ENCODE assay signal across 1 cellular context in genomic region chr22:28774378-28774777, GRCh38.
TF ChIP-seq lines count a peak whose summit lies in the region.

No MANE protein-coding gene starts in this region.

TF ChIP-seq in IMR-90, 13 proteins besides CTCF, POLR2A, EP300 and RAD21 (continued from another document):
- TF ChIP-seq USF2 (IDR thresholded peaks at IDR 0.05; ENCODE audit: low read depth, low read length) (no peak), MAFK (IDR thresholded peaks at IDR 0.05; ENCODE audit: low read depth, low read length) (no peak), RFX5 (IDR thresholded peaks at IDR 0.05; ENCODE audit: low read depth, low read length) (no peak), ELK1 (IDR thresholded peaks at IDR 0.05; ENCODE audit: borderline replicate concordance, low read depth, low read length) (no peak)
